13 cellular contexts compared by ENCODE assay signal in genomic region chr16:20897897-20898296, GRCh38. TPM values are rescaled to one million over a fixed set of nuclear protein-coding genes. Genes with fewer than 3 reads are reported as not detected.
DNase-seq lines count a peak whose midpoint lies in the region; ATAC-seq, FAIRE-seq and TF ChIP-seq lines count a peak whose summit lies in the region.
"Had no signal": no experiment of that assay in that cellular context is flagged by ENCODE, and none has a peak within 500 bp of the region (broad histone marks: within the 10 kb centered on the region; RNA-seq: fewer than 3 reads in every experiment).

No MANE protein-coding gene starts in this region.

- POLR2A ChIA-PET in HepG2 (lab: Yijun Ruan, JAX) = interaction anchor here (1.5 to 3.4 kb wide), 4 partner anchors 16 to 91 kb away, joined by 7 to 20 read pairs (median 15); partner anchors contain the start of genes ERI2 and REXO5
- POLR2A ChIA-PET in MCF 10A (lab: Yijun Ruan, JAX) = interaction anchor here (0.6 to 16.0 kb wide), 12 partner anchors 9 to 1201 kb away, joined by 3 to 343 read pairs (median 12); partner anchors contain the start of genes ERI2 and REXO5

- H3K4ac ChIP-seq in mesenchymal stem cell (ENCODE audit: low read depth in 1 of 2, low read length in 2 of 2) = no peak overlapping the region

- H2BK15ac ChIP-seq in mesenchymal stem cell (ENCODE audit: low read depth, poor library complexity, severe bottlenecking) = no peak overlapping the region

- H3K9ac ChIP-seq in HepG2 (ENCODE audit: insufficient read depth, low read depth, low read length) (peak overlapping the region; percentile 95; the same call in 1 of the 2 replicates), mesenchymal stem cell (ENCODE audit: low read length) (peak overlapping the region; percentile 100)

- H2AK5ac ChIP-seq in mesenchymal stem cell (ENCODE audit: low read length, severe bottlenecking) = peak overlapping the region; percentile 74

- WGBS in HepG2 (ENCODE audit: low lambda C conversion rate) = 66% methylated on average over 3 of the region's 3 CpGs
- WGBS in right lobe of liver (ENCODE audit: insufficient coverage, low coverage, low lambda C conversion rate, missing lambda C conversion rate) = 73% methylated on average over 3 of the region's 3 CpGs
- WGBS in mesenchymal stem cell = 79% methylated on average over 3 of the region's 3 CpGs

- no peak for TF ChIP-seq RAD21 in HepG2 (CRISPR knock-in tag; IDR thresholded peaks at IDR 0.05)

- H3K9me3 Mint-ChIP-seq in MCF 10A (ENCODE audit: unreplicated experiment) = no peaks in the 10 kb centered on the region

- no peaks in the 10 kb centered on the region for H3K9me3 ChIP-seq in HepG2 (ENCODE audit: low read length)
- H3K9me3 ChIP-seq in right lobe of liver = no peaks in the 10 kb centered on the region
- H3K9me3 ChIP-seq in mesenchymal stem cell (ENCODE audit: control insufficient read depth, low read length) = no peaks in the 10 kb centered on the region
- H3K9me3 ChIP-seq in upper lobe of right lung = no peaks in the 10 kb centered on the region
- H3K9me3 ChIP-seq: Caco-2 had no signal

- TF ChIP-seq CTCF in HepG2 (CRISPR knock-in tag; IDR thresholded peaks at IDR 0.05) = no peak
- TF ChIP-seq CTCF in right lobe of liver (IDR thresholded peaks at IDR 0.05) = no peak
- no peak for TF ChIP-seq CTCF in MCF 10A (IDR thresholded peaks at IDR 0.05; ENCODE audit: unreplicated experiment)
- no peak for TF ChIP-seq CTCF in upper lobe of right lung (IDR thresholded peaks at IDR 0.05)

- peaks cover 88% of the 10 kb centered on the region for H3K79me2 ChIP-seq in HepG2 (ENCODE audit: insufficient read depth, low read length)

- H3K27ac ChIP-seq in HepG2 (ENCODE audit: extremely low read length, insufficient read depth, low read length) (no peak overlapping the region), right lobe of liver (no peak overlapping the region), mesenchymal stem cell (ENCODE audit: low read length, poor library complexity, severe bottlenecking) (no peak overlapping the region), upper lobe of right lung (no peak overlapping the region)
- H3K27ac ChIP-seq: HL-60 had no signal

- intact Hi-C loops in HepG2 (cut with micrococcal nuclease; ENCODE audit: unreplicated experiment) = loop anchor here (2.0 to 5.0 kb wide), 2 partner anchors 23 to 1441 kb away; no protein-coding TSS in a partner anchor
- intact Hi-C loops in right lobe of liver (cut with DNase I) = no loop called here
- intact Hi-C loops in MCF 10A (cut with micrococcal nuclease) = no loop called here
- intact Hi-C loops in upper lobe of right lung (cut with DNase I) = no loop called here

- ATAC-seq in HepG2 (no peak), right lobe of liver (no peak), upper lobe of right lung (no peak)

- no peak overlapping the region for H4K91ac ChIP-seq in mesenchymal stem cell (ENCODE audit: low read length)

- no peak overlapping the region for H2BK120ac ChIP-seq in mesenchymal stem cell (ENCODE audit: low read depth, low read length)

- peak overlapping the region in 1 of 2 experiments; percentile 33 for H2BK12ac ChIP-seq in mesenchymal stem cell (ENCODE audit: low read length in 2 of 2)

- no peak overlapping the region for H3K14ac ChIP-seq in mesenchymal stem cell (ENCODE audit: low read length in 2 of 2)

- FAIRE-seq in HepG2 (lab: Jason Lieb, UNC) = no peak
- FAIRE-seq: endometrium, GM18507 had no signal

- DNase-seq in HepG2 (ENCODE audit: low spot score) (no peak), right lobe of liver (no peak), MCF 10A (ENCODE audit: unreplicated experiment) (no peak), mesenchymal stem cell (no peak), upper lobe of right lung (no peak), superior temporal gyrus (ENCODE audit: extremely low spot score) (no peak), NCI-H2196 treated with DMSO at 0.1 percent for 48 hours (lab: John Stamatoyannopoulos, UW; ENCODE audit: unreplicated experiment) (no peak), HT-29 (ENCODE audit: low spot score) (no peak)
- DNase-seq: Caco-2, NCI-H2081 treated with DMSO at 0.1 percent for 48 hours had no signal

- peaks cover 70% of the 10 kb centered on the region for H3K36me3 Mint-ChIP-seq in MCF 10A (ENCODE audit: insufficient read depth, unreplicated experiment)

- TF ChIP-seq POLR2A in HepG2 (IDR thresholded peaks at IDR 0.05; ENCODE audit: insufficient read depth in 1 of 2, low read depth in 2 of 2, low read length in 2 of 2) (no peak), right lobe of liver (IDR thresholded peaks at IDR 0.05) (no peak)

- peak overlapping the region; percentile 75 for H3K4me3 Mint-ChIP-seq in MCF 10A (ENCODE audit: unreplicated experiment)

- CTCF ChIA-PET in HepG2 (lab: Yijun Ruan, JAX; ENCODE audit: low intra/inter-chr PET ratio, low total read pairs) (no interaction called here), MCF 10A (lab: Yijun Ruan, JAX) (interaction anchor here (0.6 to 5.3 kb wide), 9 partner anchors 16 to 405 kb away, joined by 3 to 47 read pairs (median 4); no protein-coding TSS in a partner anchor)

- H3K4me2 ChIP-seq in HepG2 (ENCODE audit: low read depth, low read length) (peak overlapping the region; percentile 77), mesenchymal stem cell (ENCODE audit: low read length, poor library complexity, severe bottlenecking) (peak overlapping the region; percentile 35)

- H3K4me1 ChIP-seq in HepG2 (ENCODE audit: insufficient read depth, low read length) (peaks cover 65% of the 10 kb centered on the region), right lobe of liver (peaks cover 0 to 35% (median 11%) of the 10 kb centered on the region in 4 donors), mesenchymal stem cell (ENCODE audit: control insufficient read depth, insufficient read depth, low read depth, low read length) (peaks cover 10% of the 10 kb centered on the region), upper lobe of right lung (peaks cover 37% of the 10 kb centered on the region)

- BruUV-seq in HepG2 (replicated peaks; lab: Mats Ljungman, UMichigan) = no TSS peak
- BruUV-seq in MCF 10A (replicated peaks; lab: Mats Ljungman, UMichigan) = no TSS peak

- in situ Hi-C loops in HepG2 (cut with HindIII; ENCODE audit: extremely low pct_ligation_motif_present, low pct_unique_long_range_greater_than_20kb) = no loop called here

- H3K27me3 ChIP-seq in HepG2 (ENCODE audit: control insufficient read depth in 1 of 2, insufficient read depth in 2 of 2, low read length in 2 of 2) (no peaks in the 10 kb centered on the region; a peak in 1 of 5 replicates), right lobe of liver (no peaks in the 10 kb centered on the region), mesenchymal stem cell (ENCODE audit: control insufficient read depth in 1 of 2, insufficient read depth in 1 of 2, low read length in 2 of 2) (no peaks in the 10 kb centered on the region), upper lobe of right lung (no peaks in the 10 kb centered on the region)

- peak overlapping the region; percentile 57 for H4K8ac ChIP-seq in mesenchymal stem cell (ENCODE audit: low read length)

- H2AFZ ChIP-seq in HepG2 (ENCODE audit: low read length) = no peak overlapping the region
- H2AFZ ChIP-seq in mesenchymal stem cell (ENCODE audit: low read depth, low read length) = no peak overlapping the region

- H4K20me1 ChIP-seq in HepG2 (ENCODE audit: insufficient read depth, low read length) = peaks cover 9% of the 10 kb centered on the region; the same call in 1 of the 2 replicates

- peaks cover 9 to 21% of the 10 kb centered on the region in 2 experiments for H3K36me3 ChIP-seq in HepG2 (replicated peaks in 1 of 2; ENCODE audit: control insufficient read depth in 1 of 2, insufficient read depth in 2 of 2, low read length in 2 of 2)
- peaks cover 0 to 9% (median 3%) of the 10 kb centered on the region in 4 donors for H3K36me3 ChIP-seq in right lobe of liver
- peaks cover 12 to 51% of the 10 kb centered on the region in 2 experiments for H3K36me3 ChIP-seq in mesenchymal stem cell (ENCODE audit: control insufficient read depth in 1 of 2, insufficient read depth in 2 of 2, low read depth in 1 of 2, low read length in 2 of 2)
- peaks cover 19% of the 10 kb centered on the region for H3K36me3 ChIP-seq in upper lobe of right lung

- H3K27ac Mint-ChIP-seq in MCF 10A (ENCODE audit: low read depth, unreplicated experiment) = peak overlapping the region; percentile 97

- H3K4me1 Mint-ChIP-seq in MCF 10A (ENCODE audit: insufficient read depth, unreplicated experiment) = peaks cover 49% of the 10 kb centered on the region

- H3K27me3 Mint-ChIP-seq in MCF 10A (ENCODE audit: insufficient read depth, unreplicated experiment) = no peaks in the 10 kb centered on the region

- no peak overlapping the region for H2BK5ac ChIP-seq in mesenchymal stem cell (ENCODE audit: low read depth, low read length, poor library complexity, severe bottlenecking)

- no peak overlapping the region for H3K23ac ChIP-seq in mesenchymal stem cell (ENCODE audit: low read length in 2 of 2)

- peak overlapping the region in 2 of 3 experiments; percentile 6 to 83; a peak in 2 of 6 replicates for H3K4me3 ChIP-seq in HepG2 (replicated peaks in 1 of 3; ENCODE audit: insufficient read depth in 1 of 3, low read depth in 2 of 3, low read length in 3 of 3)
- no peak overlapping the region for H3K4me3 ChIP-seq in right lobe of liver
- H3K4me3 ChIP-seq in mesenchymal stem cell (ENCODE audit: insufficient read depth in 1 of 2, low read depth in 1 of 2, low read length in 2 of 2) = peak overlapping the region in 1 of 2 experiments; percentile 88
- peak overlapping the region; percentile 91 for H3K4me3 ChIP-seq in upper lobe of right lung

- H3K18ac ChIP-seq in mesenchymal stem cell (ENCODE audit: low read depth in 1 of 2, low read length in 2 of 2) = no peak overlapping the region

- H3K79me1 ChIP-seq in mesenchymal stem cell (replicated peaks; ENCODE audit: low read length, poor library complexity, severe bottlenecking) = peaks cover 2% of the 10 kb centered on the region

- TF ChIP-seq EP300 in HepG2 (IDR thresholded peaks at IDR 0.05; ENCODE audit: low read depth in 2 of 2, low read length in 2 of 2) (no peak), HepG2 (CRISPR knock-in tag; IDR thresholded peaks at IDR 0.05; ENCODE audit: borderline replicate concordance) (no peak)

RNA-seq across cellular contexts. Expression of gene DCUN1D3, which starts 2.3 kb away (rescaled TPM):
- total RNA-seq in HepG2 (2016; rRNA removed; fragmentation: Illumina TruSeq; extraction: Trizol) = 19.3 and 26.1 TPM in 2 replicates
- total RNA-seq in HepG2 (2016; cell fraction: cytosol; rRNA removed; fragmentation: Illumina TruSeq; extraction: Trizol; ENCODE audit: low read depth) = 5.0 and 5.9 TPM in 2 replicates
- total RNA-seq in HepG2 (2016; cell fraction: insoluble cytoplasmic fraction; rRNA removed; fragmentation: Illumina TruSeq; extraction: Trizol) = 19.9 and 24.5 TPM in 2 replicates
- total RNA-seq in HepG2 (2016; cell fraction: membrane; rRNA removed; fragmentation: Illumina TruSeq; extraction: Trizol) = 16.0 and 17.0 TPM in 2 replicates
- 14.7 and 15.1 TPM in 2 replicates for total RNA-seq in HepG2 (2016; cell fraction: nucleus; rRNA removed; fragmentation: Illumina TruSeq; extraction: Trizol)
- polyA plus RNA-seq in HepG2 (2011; rRNA removed) = 5.0 and 6.3 TPM in 2 replicates
- 3.9 and 4.7 TPM in 2 replicates for polyA plus RNA-seq in HepG2 (2011; cell fraction: cytosol; rRNA removed)
- 12.3 and 12.9 TPM in 2 replicates for polyA plus RNA-seq in HepG2 (2011; cell fraction: nucleus; rRNA removed)
- 5.8 and 5.9 TPM in 2 replicates for polyA plus RNA-seq in HepG2 (2012)
- 0.90 and 1.3 TPM in 2 replicates for polyA plus RNA-seq in HepG2 (2016; cell fraction: cytosol; fragmentation: Illumina TruSeq; extraction: Trizol; ENCODE audit: low read depth)
- 10.0 and 11.9 TPM in 2 replicates for polyA plus RNA-seq in HepG2 (2016; cell fraction: insoluble cytoplasmic fraction; fragmentation: Illumina TruSeq; extraction: Trizol; ENCODE audit: low read depth)
- 4.5 and 5.0 TPM in 2 replicates for polyA plus RNA-seq in HepG2 (2016; cell fraction: membrane; fragmentation: Illumina TruSeq; extraction: Trizol; ENCODE audit: low read depth)
- polyA plus RNA-seq in HepG2 (2016; cell fraction: nucleus; fragmentation: Illumina TruSeq; extraction: Trizol; ENCODE audit: insufficient read depth, low read depth) = 19.3 and 20.7 TPM in 2 replicates
- polyA minus RNA-seq in HepG2 (2011; rRNA and poly(A)+ RNA removed; ENCODE audit: low replicate concordance) = 4.9 and 13.7 TPM in 2 replicates
- polyA minus RNA-seq in HepG2 (2011; cell fraction: cytosol; rRNA and poly(A)+ RNA removed) = 9.6 and 11.5 TPM in 2 replicates
- polyA minus RNA-seq in HepG2 (2011; cell fraction: nucleus; rRNA and poly(A)+ RNA removed) = 39.1 and 40.5 TPM in 2 replicates
- total RNA-seq in right lobe of liver = 10 to 100 TPM; 10.3 to 15.1 (median 13.8) TPM
- total RNA-seq in MCF 10A (2022) = 31.0 and 31.7 TPM in 2 replicates
- 7.9 TPM for polyA plus RNA-seq in mesenchymal stem cell (2013, experiment 1 of 2)
- 8.2 TPM for polyA plus RNA-seq in mesenchymal stem cell (2013, experiment 2 of 2)
- total RNA-seq in upper lobe of right lung = 28.7 TPM
- total RNA-seq in HT-29 (2014; rRNA removed; shearing (Covaris generic)) = 8.8 and 8.9 TPM in 2 replicates

RNA-seq across cellular contexts. Expression of gene LYRM1, which starts 2.7 kb away (rescaled TPM):
- total RNA-seq in HepG2 (2016; rRNA removed; fragmentation: Illumina TruSeq; extraction: Trizol) = 82.6 and 106 TPM in 2 replicates
- total RNA-seq in HepG2 (2016; cell fraction: cytosol; rRNA removed; fragmentation: Illumina TruSeq; extraction: Trizol; ENCODE audit: low read depth) = 95.5 and 110 TPM in 2 replicates
- total RNA-seq in HepG2 (2016; cell fraction: insoluble cytoplasmic fraction; rRNA removed; fragmentation: Illumina TruSeq; extraction: Trizol) = 87.8 and 105 TPM in 2 replicates
- 174 and 185 TPM in 2 replicates for total RNA-seq in HepG2 (2016; cell fraction: membrane; rRNA removed; fragmentation: Illumina TruSeq; extraction: Trizol)
- 39.6 and 43.2 TPM in 2 replicates for total RNA-seq in HepG2 (2016; cell fraction: nucleus; rRNA removed; fragmentation: Illumina TruSeq; extraction: Trizol)
- 46.1 and 59.2 TPM in 2 replicates for polyA plus RNA-seq in HepG2 (2011; rRNA removed)
- 37.9 and 54.1 TPM in 2 replicates for polyA plus RNA-seq in HepG2 (2011; cell fraction: cytosol; rRNA removed)
- polyA plus RNA-seq in HepG2 (2011; cell fraction: nucleus; rRNA removed) = 18.8 and 19.1 TPM in 2 replicates
- 51.6 and 58.6 TPM in 2 replicates for polyA plus RNA-seq in HepG2 (2012)
- 162 and 195 TPM in 2 replicates for polyA plus RNA-seq in HepG2 (2016; cell fraction: cytosol; fragmentation: Illumina TruSeq; extraction: Trizol; ENCODE audit: low read depth)
- polyA plus RNA-seq in HepG2 (2016; cell fraction: insoluble cytoplasmic fraction; fragmentation: Illumina TruSeq; extraction: Trizol; ENCODE audit: low read depth) = 151 and 158 TPM in 2 replicates
- polyA plus RNA-seq in HepG2 (2016; cell fraction: membrane; fragmentation: Illumina TruSeq; extraction: Trizol; ENCODE audit: low read depth) = 245 TPM in 2 replicates
- 81.9 and 88.0 TPM in 2 replicates for polyA plus RNA-seq in HepG2 (2016; cell fraction: nucleus; fragmentation: Illumina TruSeq; extraction: Trizol; ENCODE audit: insufficient read depth, low read depth)
- polyA minus RNA-seq in HepG2 (2011; rRNA and poly(A)+ RNA removed; ENCODE audit: low replicate concordance) = 6.1 and 16.0 TPM in 2 replicates
- polyA minus RNA-seq in HepG2 (2011; cell fraction: cytosol; rRNA and poly(A)+ RNA removed) = 23.7 and 24.1 TPM in 2 replicates
- 16.4 and 21.4 TPM in 2 replicates for polyA minus RNA-seq in HepG2 (2011; cell fraction: nucleus; rRNA and poly(A)+ RNA removed)
- 100 to 1,000 TPM in 1 of 6 experiments, 10 to 100 TPM in 5; 32.4 to 102 (median 37.9) TPM for total RNA-seq in right lobe of liver
- 67.3 and 92.8 TPM in 2 replicates for total RNA-seq in MCF 10A (2022)
- polyA plus RNA-seq in mesenchymal stem cell (2013, experiment 1 of 2) = 17.2 TPM
- polyA plus RNA-seq in mesenchymal stem cell (2013, experiment 2 of 2) = 14.6 TPM
- 28.9 TPM for total RNA-seq in upper lobe of right lung
- total RNA-seq in HT-29 (2014; rRNA removed; shearing (Covaris generic)) = 28.5 and 36.5 TPM in 2 replicates

Comparison
In these comparisons a context has a peak if more than half of its experiments do, and no peak if none do; other contexts are left out.
1. H3K4me3 ChIP-seq: peak in HepG2 (2 of 3) and upper lobe of right lung (single experiment); none in right lobe of liver (0 of 3).